ENCODE assay signal across 1 cellular context in the genomic region with DNA sequence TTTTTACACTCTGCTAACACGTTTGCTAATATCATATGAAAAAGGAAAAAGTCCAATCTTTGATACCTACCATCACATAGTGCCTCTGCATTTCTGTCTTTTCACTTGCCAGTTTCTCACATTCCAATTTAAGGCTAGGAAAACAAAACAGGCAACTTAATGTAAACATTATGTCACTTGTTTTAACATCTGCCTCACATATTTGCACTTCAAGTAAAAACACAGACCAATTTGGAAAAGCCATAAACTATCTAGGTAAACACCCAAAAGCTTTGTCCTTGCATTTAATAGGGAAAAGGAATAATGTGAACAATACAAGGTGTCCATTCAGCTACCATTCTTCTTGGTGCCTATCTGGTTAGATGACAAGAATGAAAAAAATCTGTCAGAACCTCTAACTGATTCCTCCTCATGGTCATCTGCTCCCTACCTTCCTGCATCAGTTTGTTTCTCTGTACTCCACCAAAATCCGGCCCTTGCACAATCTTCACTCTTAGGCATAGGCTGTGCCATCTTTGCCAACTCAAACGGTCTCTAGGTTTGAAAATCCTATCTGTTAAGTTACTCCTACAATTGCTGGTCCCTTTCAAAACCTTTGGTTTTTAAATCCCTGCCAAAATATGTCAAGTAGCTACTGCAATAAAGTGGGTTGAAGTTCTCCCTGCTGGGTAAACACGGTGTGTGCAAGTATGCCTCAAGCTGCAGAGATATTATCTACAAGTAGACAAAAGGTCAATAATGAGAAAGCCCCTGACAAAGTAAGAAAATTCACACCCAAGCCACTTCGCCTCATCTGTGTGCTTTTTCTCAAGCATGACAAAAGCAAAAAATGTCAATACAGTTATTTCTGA.
TF ChIP-seq lines count a peak whose summit lies in the region.

No MANE protein-coding gene starts in this region.

TF ChIP-seq in H1, 55 proteins besides CTCF, POLR2A, EP300 and RAD21:
- no peak for TF ChIP-seq BRCA1 (IDR thresholded peaks at IDR 0.05; ENCODE audit: low read depth, low read length)
- TF ChIP-seq NANOG (IDR thresholded peaks at IDR 0.05; ENCODE audit: insufficient read depth, low read depth, low read length, poor library complexity, severe bottlenecking): no peak
- no peak for TF ChIP-seq RBBP5 (IDR thresholded peaks at IDR 0.05; ENCODE audit: borderline replicate concordance, low read depth, low read length)
- TF ChIP-seq, protein P1, sequence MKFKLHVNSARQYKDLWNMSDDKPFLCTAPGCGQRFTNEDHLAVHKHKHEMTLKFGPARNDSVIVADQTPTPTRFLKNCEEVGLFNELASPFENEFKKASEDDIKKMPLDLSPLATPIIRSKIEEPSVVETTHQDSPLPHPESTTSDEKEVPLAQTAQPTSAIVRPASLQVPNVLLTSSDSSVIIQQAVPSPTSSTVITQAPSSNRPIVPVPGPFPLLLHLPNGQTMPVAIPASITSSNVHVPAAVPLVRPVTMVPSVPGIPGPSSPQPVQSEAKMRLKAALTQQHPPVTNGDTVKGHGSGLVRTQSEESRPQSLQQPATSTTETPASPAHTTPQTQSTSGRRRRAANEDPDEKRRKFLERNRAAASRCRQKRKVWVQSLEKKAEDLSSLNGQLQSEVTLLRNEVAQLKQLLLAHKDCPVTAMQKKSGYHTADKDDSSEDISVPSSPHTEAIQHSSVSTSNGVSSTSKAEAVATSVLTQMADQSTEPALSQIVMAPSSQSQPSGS (IDR thresholded peaks at IDR 0.05; ENCODE audit: low read length): no peak
- no peak for TF ChIP-seq POU5F1 (IDR thresholded peaks at IDR 0.05; ENCODE audit: low read depth, low read length)
- no peak for TF ChIP-seq SRF (IDR thresholded peaks at IDR 0.05; ENCODE audit: low read depth, low read length)
- no peak for TF ChIP-seq JUN (IDR thresholded peaks at IDR 0.05; ENCODE audit: low read depth, low read length)
- TF ChIP-seq RFX5 (IDR thresholded peaks at IDR 0.05; ENCODE audit: borderline replicate concordance, low read depth, low read length): no peak
